ENCODE assay signal across 1 cellular context in the genomic region with DNA sequence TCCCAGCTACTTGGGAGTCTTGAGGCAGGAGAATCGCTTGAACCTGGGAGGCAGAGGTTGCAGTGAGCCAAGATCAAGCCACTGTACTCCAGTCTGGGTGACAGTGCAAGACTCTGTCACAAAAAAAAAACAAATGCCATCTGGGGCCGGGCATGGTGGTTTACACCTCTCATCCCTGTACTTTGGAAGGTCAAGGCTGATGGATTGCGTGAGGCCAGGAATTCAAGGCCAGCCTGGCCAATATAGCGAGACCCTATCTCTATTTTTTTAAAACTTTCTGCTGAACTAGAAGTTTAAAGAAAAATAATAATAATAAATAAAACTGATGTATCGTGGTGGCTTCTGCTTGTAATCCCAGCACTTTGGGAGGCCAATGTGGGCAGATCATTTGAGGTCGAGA.
TF ChIP-seq lines count a peak whose summit lies in the region.

No MANE protein-coding gene starts in this region.

TF ChIP-seq in K562, 482 proteins besides CTCF, POLR2A, EP300 and RAD21:
- TF ChIP-seq ZNF121 (CRISPR knock-in tag; conservative IDR thresholded peaks at IDR 0.05) (peak; percentile 53), SUPT5H (IDR thresholded peaks at IDR 0.05) (no peak), SIN3B (IDR thresholded peaks at IDR 0.05; ENCODE audit: low read depth) (no peak), WHSC1 (IDR thresholded peaks at IDR 0.05; ENCODE audit: low read length) (no peak)
TF ChIP-seq in K562: peak in this region for 1.
